In genomic region chr12:132998742-132999141, GRCh38 we compare ENCODE assay signal across 26 cellular contexts.
"Had no signal": no experiment of that assay in that cellular context is flagged by ENCODE, and none has a peak within 500 bp of the region (broad histone marks: within the 10 kb centered on the region; RNA-seq: fewer than 3 reads in every experiment).

No MANE protein-coding gene starts in this region.

- H3K36me3 ChIP-seq: brain microvascular endothelial cell, cardiac muscle cell had no signal

- ATAC-seq: activated naive CD4-positive, alpha-beta T cell treated with anti-CD3 and anti-CD28 coated beads, Interleukin-2, amount 50 U/mL, for 72 hours; activated naive CD8-positive, alpha-beta T cell treated with anti-CD3 and anti-CD28 coated beads, Interleukin-2, amount 50 U/mL, for 24 hours; activated T-cell treated with anti-CD3 and anti-CD28 coated beads, Interleukin-2, amount 50 U/mL, for 4 hours; Panc1; Right ventricle myocardium inferior had no signal

- H3K27ac ChIP-seq: brain microvascular endothelial cell, cardiac muscle cell, SK-N-MC, VCaP had no signal

- H3K27me3 ChIP-seq: brain microvascular endothelial cell, cardiac muscle cell had no signal

- H3K4me3 ChIP-seq: cardiac muscle cell, SK-N-MC had no signal

- DNase-seq: activated CD4-positive, alpha-beta memory T cell treated with anti-CD3 and anti-CD28 coated beads for 36 hours; activated CD4-positive, alpha-beta T cell treated with anti-CD3 and anti-CD28 coated beads, Interleukin-2, amount 10 ng/mL, durations not matched to agents 7 days and 5 days; activated CD4-positive, CD25-positive, alpha-beta regulatory T cell; activated CD8-positive, alpha-beta memory T cell treated with anti-CD3 and anti-CD28 coated beads for 24 hours; activated effector memory CD4-positive, alpha-beta T cell treated with anti-CD3 and anti-CD28 coated beads, Interleukin-2, amount 50 U/mL, for 16 hours; activated naive CD4-positive, alpha-beta T cell treated with Interleukin-2 at 50 U/mL for 16 hours; activated naive CD8-positive, alpha-beta T cell treated with anti-CD3 and anti-CD28 coated beads, Interleukin-2, amount 50 U/mL, for 24 hours; activated T-cell treated with anti-CD3 and anti-CD28 coated beads, Interleukin-2, amount 50 U/mL, for 4 hours; brain microvascular endothelial cell; Karpas-422; NCI-H1048; NCI-H146; NCI-H187 treated with DMSO at 0.1 percent for 48 hours; NCI-H2171; NCI-H2227 treated with DMSO at 0.1 percent for 48 hours; NCI-H526; NCI-H82; OCI-M1; RPMI8226; T-helper 1 cell had no signal
